8 cellular contexts compared by ENCODE assay signal in genomic region chr21:39020751-39021474, GRCh38.
A peak's percentile ranks its signal among the peaks of the same experiment; 100 is the strongest.
DNase-seq lines count a peak whose midpoint lies in the region; TF ChIP-seq lines count a peak whose summit lies in the region.

No MANE protein-coding gene starts in this region.

- peak overlapping the region; percentile 19 for H3K4me3 Mint-ChIP-seq in MCF 10A (ENCODE audit: unreplicated experiment)
- H3K4me3 Mint-ChIP-seq in type B pancreatic cell: peak overlapping the region; percentile 45
- peak overlapping the region in 1 of 2 donors; percentile 84 for H3K4me3 Mint-ChIP-seq in CD14-positive monocyte

- POLR2A ChIA-PET in MCF 10A (lab: Yijun Ruan, JAX): interaction anchor here (0.7 to 3.1 kb wide), 13 partner anchors 8 to 213 kb away, joined by 3 to 25 read pairs (median 3); no protein-coding TSS in a partner anchor

- intact Hi-C loops in MCF 10A (cut with micrococcal nuclease): loop anchor here (1.0 kb wide), 1 partner anchor 27 kb away; no protein-coding TSS in a partner anchor
- intact Hi-C loops in CD14-positive monocyte (cut with micrococcal nuclease): no loop called here

- BruUV-seq in MCF 10A (replicated peaks; lab: Mats Ljungman, UMichigan): TSS peak; percentile 68

- no peaks in the 10 kb centered on the region for H3K36me3 Mint-ChIP-seq in MCF 10A (ENCODE audit: insufficient read depth, unreplicated experiment)
- H3K36me3 Mint-ChIP-seq in type B pancreatic cell: no peaks in the 10 kb centered on the region
- peaks cover 0 to 7% of the 10 kb centered on the region in 2 donors for H3K36me3 Mint-ChIP-seq in CD14-positive monocyte

- H3K9me3 Mint-ChIP-seq in MCF 10A (ENCODE audit: unreplicated experiment): peaks cover 8% of the 10 kb centered on the region
- peaks cover 6% of the 10 kb centered on the region for H3K9me3 Mint-ChIP-seq in type B pancreatic cell
- peaks cover 0 to 16% (median 8%) of the 10 kb centered on the region in 7 donors for H3K9me3 Mint-ChIP-seq in CD14-positive monocyte

- H3K27ac Mint-ChIP-seq in MCF 10A (ENCODE audit: low read depth, unreplicated experiment): peak overlapping the region; percentile 66
- H3K27ac Mint-ChIP-seq in type B pancreatic cell: peak overlapping the region; percentile 74
- H3K27ac Mint-ChIP-seq in CD14-positive monocyte: peak overlapping the region in 2 of 7 donors; percentile 15 to 40

- CTCF ChIA-PET in MCF 10A (lab: Yijun Ruan, JAX): interaction anchor here (0.6 to 1.3 kb wide), 4 partner anchors 27 to 353 kb away, joined by 3 to 5 read pairs (median 4); no protein-coding TSS in a partner anchor

- H3K27me3 Mint-ChIP-seq in MCF 10A (ENCODE audit: insufficient read depth, unreplicated experiment) (no peaks in the 10 kb centered on the region), type B pancreatic cell (peaks cover 3% of the 10 kb centered on the region), CD14-positive monocyte (ENCODE audit: low read depth in 3 of 3) (peaks cover 0 to 6% (median 3%) of the 10 kb centered on the region in 3 donors)

- H3K4me1 Mint-ChIP-seq in MCF 10A (ENCODE audit: insufficient read depth, unreplicated experiment) (peaks cover 24% of the 10 kb centered on the region), type B pancreatic cell (ENCODE audit: unreplicated experiment) (peaks cover 35% of the 10 kb centered on the region), CD14-positive monocyte (peaks cover 38% of the 10 kb centered on the region)

- TF ChIP-seq CTCF in MCF 10A (IDR thresholded peaks at IDR 0.05; ENCODE audit: unreplicated experiment): no peak
- TF ChIP-seq CTCF in type B pancreatic cell (conservative IDR thresholded peaks at IDR 0.05): no peak
- no peak for TF ChIP-seq CTCF in CD14-positive monocyte (IDR thresholded peaks at IDR 0.05)

- DNase-seq in DMS153 (lab: John Stamatoyannopoulos, UW): peak; percentile 30
- DNase-seq in DMS153 treated with DMSO at 0.1 percent for 48 hours (lab: John Stamatoyannopoulos, UW; ENCODE audit: unreplicated experiment): no peak
- DNase-seq in MCF 10A (ENCODE audit: unreplicated experiment): peak; percentile 76
- peak; percentile 69 for DNase-seq in left kidney (ENCODE audit: low read depth, low spot score)
- DNase-seq in type B pancreatic cell (ENCODE audit: extremely low spot score, unreplicated experiment): no peak
- DNase-seq in HuH-7.5 (ENCODE audit: low spot score): no peak
- no peak for DNase-seq in CD14-positive monocyte (ENCODE audit: low spot score)
- no peak for DNase-seq in activated CD4-positive, alpha-beta T cell treated with anti-CD3 and anti-CD28 coated beads for 1 hour

Comparison
In these comparisons a context has a peak if more than half of its experiments do, and no peak if none do; other contexts are left out.
1. DNase-seq: peak in DMS153 (single experiment), MCF 10A (single experiment) and left kidney (single experiment); none in DMS153 treated with DMSO at 0.1 percent for 48 hours (single experiment), type B pancreatic cell (single experiment), HuH-7.5 (single experiment), CD14-positive monocyte (single experiment) and activated CD4-positive, alpha-beta T cell treated with anti-CD3 and anti-CD28 coated beads for 1 hour (single experiment).